ENCODE assay signal across 22 cellular contexts in genomic region chr10:112677689-112678088, GRCh38.
"Had no signal": no experiment of that assay in that cellular context is flagged by ENCODE, and none has a peak within 500 bp of the region (broad histone marks: within the 10 kb centered on the region; RNA-seq: fewer than 3 reads in every experiment).

No MANE protein-coding gene starts in this region.

- ATAC-seq: activated CD8-positive, alpha-beta memory T cell treated with anti-CD3 and anti-CD28 coated beads, Interleukin-2, amount 10 ng/mL, durations not matched to agents 7 days and 5 days; activated T-cell treated with anti-CD3 and anti-CD28 coated beads, Interleukin-2, amount 50 U/mL, for 4 hours; gastrocnemius medialis; heart right ventricle; left lung; psoas muscle; sciatic nerve; stimulated activated naive CD8-positive, alpha-beta T cell treated with anti-CD3 and anti-CD28 coated beads, Interleukin-15, Interleukin-2, amounts not matched to agents 100 U/mL and 50 U/mL, for 24 hours; upper lobe of right lung had no signal

- FAIRE-seq: astrocyte had no signal

- H3K4me1 ChIP-seq: gastrocnemius medialis, heart right ventricle, left lung, psoas muscle, suprapubic skin, upper lobe of right lung had no signal

- H3K36me3 ChIP-seq: cardiac muscle cell, gastrocnemius medialis, suprapubic skin, upper lobe of right lung had no signal

- DNase-seq: activated CD4-positive, alpha-beta T cell treated with anti-CD3 and anti-CD28 coated beads for 1 hour; activated CD4-positive, alpha-beta T cell treated with anti-CD3 and anti-CD28 coated beads, Interleukin-2, amount 50 U/mL, for 48 hours; activated CD8-positive, alpha-beta memory T cell treated with anti-CD3 and anti-CD28 coated beads, Interleukin-2, amount 10 ng/mL, durations not matched to agents 7 days and 5 days; activated gamma-delta T cell treated with Interleukin-2 at 50 U/mL for 16 hours; activated T-cell treated with anti-CD3 and anti-CD28 coated beads, Interleukin-2, amount 50 U/mL, for 4 hours; effector CD8-positive, alpha-beta T cell; gastrocnemius medialis; heart right ventricle; islet precursor cell; left lung; mesendoderm; nephron progenitor cell; psoas muscle; stimulated activated CD4-positive, alpha-beta T cell treated with anti-CD3 and anti-CD28 coated beads, Interleukin-2, amount 100 ng/mL, for 48 hours; stimulated activated CD8-positive, alpha-beta memory T cell treated with anti-CD3 and anti-CD28 coated beads, Interleukin-4, amount 100 ng/mL, for 48 hours; stimulated activated naive CD8-positive, alpha-beta T cell treated with anti-CD3 and anti-CD28 coated beads, Interleukin-15, Interleukin-2, amounts not matched to agents 100 U/mL and 50 U/mL, for 24 hours; upper lobe of right lung had no signal

- H3K4me3 ChIP-seq: cardiac muscle cell, coronary artery, gastrocnemius medialis, heart right ventricle, left lung, psoas muscle, suprapubic skin, upper lobe of right lung had no signal

- H3K27me3 ChIP-seq: cardiac muscle cell, gastrocnemius medialis, heart right ventricle, left lung, suprapubic skin, upper lobe of right lung had no signal

- H3K27ac ChIP-seq: coronary artery, gastrocnemius medialis, heart right ventricle, left lung, psoas muscle, suprapubic skin, upper lobe of right lung had no signal

- H3K9me3 ChIP-seq: gastrocnemius medialis, heart right ventricle, left lung, psoas muscle, suprapubic skin, upper lobe of right lung had no signal
